In genomic region chr1:245550702-245551008, GRCh38 we compare ENCODE assay signal across 1 cellular context.
TF ChIP-seq lines count a peak whose summit lies in the region.

No MANE protein-coding gene starts in this region.

TF ChIP-seq in GM23338, 12 proteins besides CTCF, POLR2A, EP300 and RAD21 (continued from another document):
- TF ChIP-seq NANOG (IDR thresholded peaks at IDR 0.05; ENCODE audit: borderline replicate concordance) (no peak), ETS1 (IDR thresholded peaks at IDR 0.05) (no peak), REST (IDR thresholded peaks at IDR 0.05; ENCODE audit: unreplicated experiment) (no peak), CREB1 (CRISPR knock-in tag; IDR thresholded peaks at IDR 0.05; ENCODE audit: low read depth) (no peak), STAT1 (IDR thresholded peaks at IDR 0.05; ENCODE audit: unreplicated experiment) (no peak)
